In genomic region chr2:44200759-44201158, GRCh38 we compare ENCODE assay signal across 19 cellular contexts. TPM values are rescaled to one million over a fixed set of nuclear protein-coding genes. Genes with fewer than 3 reads are reported as not detected.
DNase-seq lines count a peak whose midpoint lies in the region; ATAC-seq and TF ChIP-seq lines count a peak whose summit lies in the region.
"Had no signal": no experiment of that assay in that cellular context is flagged by ENCODE, and none has a peak within 500 bp of the region (broad histone marks: within the 10 kb centered on the region; RNA-seq: fewer than 3 reads in every experiment).

No MANE protein-coding gene starts in this region.

- H3K4me2 ChIP-seq in SK-N-SH, result no peak overlapping the region

- CTCF ChIA-PET in SK-N-SH (lab: Yijun Ruan, JAX), result interaction anchor here (1.1 to 1.8 kb wide), 3 partner anchors 10 to 191 kb away, joined by 3 to 7 read pairs (median 3); no protein-coding TSS in a partner anchor
- CTCF ChIA-PET in A673 (lab: Charles Lee), result no interaction called here

- TF ChIP-seq EP300 in SK-N-SH (IDR thresholded peaks at IDR 0.05; ENCODE audit: borderline replicate concordance in 1 of 2, low read depth in 1 of 2, low read length in 1 of 2), result no peak

- peak overlapping the region in 1 of 2 experiments; percentile 18; a peak in 1 of 4 replicates for H3K27ac ChIP-seq in SK-N-SH (ENCODE audit: low read depth in 2 of 2, low read length in 1 of 2)
- H3K27ac ChIP-seq in A673 (ENCODE audit: low read depth, low read length, poor library complexity, severe bottlenecking), result no peak overlapping the region

- H3K4me3 ChIP-seq in SK-N-SH (ENCODE audit: low read depth in 2 of 2, low read length in 1 of 2), result no peak overlapping the region
- H3K4me3 ChIP-seq in A673 (ENCODE audit: low read depth, low read length, poor library complexity, severe bottlenecking), result no peak overlapping the region
- H3K4me3 ChIP-seq in MG63, result no peak overlapping the region
- H3K4me3 ChIP-seq in mucosa of descending colon, result no peak overlapping the region

- H3K79me2 ChIP-seq in SK-N-SH (ENCODE audit: insufficient read depth), result peaks cover 81% of the 10 kb centered on the region

- peaks cover 5% of the 10 kb centered on the region; the same call in 1 of the 2 replicates for H4K20me1 ChIP-seq in SK-N-SH (ENCODE audit: insufficient read depth)

- POLR2A ChIA-PET in SK-N-SH (lab: Yijun Ruan, JAX), result no interaction called here
- POLR2A ChIA-PET in A673 (lab: Charles Lee; ENCODE audit: low non-redundant PET), result no interaction called here

- intact Hi-C loops in A673 (cut with micrococcal nuclease; ENCODE audit: unreplicated experiment) (no loop called here), mucosa of descending colon (cut with DNase I, micrococcal nuclease) (no loop called here)

- peaks cover 17% of the 10 kb centered on the region for H3F3A ChIP-seq in SK-N-SH (replicated peaks; ENCODE audit: insufficient read depth)

- H3K9me3 ChIP-seq in SK-N-SH (no peaks in the 10 kb centered on the region), A673 (ENCODE audit: low read depth, low read length, poor library complexity, severe bottlenecking) (no peaks in the 10 kb centered on the region), MG63 (no peaks in the 10 kb centered on the region), mucosa of descending colon (no peaks in the 10 kb centered on the region)
- H3K9me3 ChIP-seq: BE2C, Caco-2 had no signal

- no peaks in the 10 kb centered on the region for H3K9me2 ChIP-seq in SK-N-SH

- TF ChIP-seq CTCF in SK-N-SH (IDR thresholded peaks at IDR 0.05) (no peak), A673 (conservative IDR thresholded peaks at IDR 0.05; ENCODE audit: low read depth, low read length) (no peak), mucosa of descending colon (IDR thresholded peaks at IDR 0.05) (no peak)

- no TSS peak for BruUV-seq in A673 (replicated peaks; lab: Mats Ljungman, UMichigan)

- DNase-seq in SK-N-SH, result peak; percentile 32
- peak; percentile 13 for DNase-seq in A673 (ENCODE audit: low spot score)
- peak; percentile 55 for DNase-seq in SK-N-DZ (ENCODE audit: low spot score)
- DNase-seq in NCI-H1417 (lab: John Stamatoyannopoulos, UW), result no peak
- no peak for DNase-seq in MG63
- no peak for DNase-seq in mucosa of descending colon
- DNase-seq: 8988T; ACHN; BE2C; C1 segment of cervical spinal cord; Caco-2; CD4-positive, CD25-positive, alpha-beta regulatory T cell; DMS153; DMS79; GDM1; GOT3; H7 had no signal

- H2AFZ ChIP-seq in SK-N-SH (ENCODE audit: low read depth), result no peak overlapping the region

- WGBS in SK-N-SH (ENCODE audit: low lambda C conversion rate), result 85% methylated on average over 5 of the region's 5 CpGs

- no peak overlapping the region for H3K9ac ChIP-seq in SK-N-SH

- H3K4me1 ChIP-seq in SK-N-SH (ENCODE audit: control insufficient read depth in 1 of 2, insufficient read depth in 2 of 2, low read depth in 1 of 2, low read length in 1 of 2) (peaks cover 4 to 14% of the 10 kb centered on the region in 2 experiments; a peak in 2 of 4 replicates), A673 (ENCODE audit: insufficient read depth, low read length, poor library complexity, severe bottlenecking) (peaks cover 7% of the 10 kb centered on the region), mucosa of descending colon (ENCODE audit: low read depth) (no peaks in the 10 kb centered on the region)
- H3K4me1 ChIP-seq: Caco-2 had no signal

- peaks cover 0 to 7% of the 10 kb centered on the region in 2 experiments for H3K36me3 ChIP-seq in SK-N-SH (replicated peaks in 1 of 2; ENCODE audit: control insufficient read depth in 1 of 2, insufficient read depth in 2 of 2, low read length in 1 of 2)
- peaks cover 3% of the 10 kb centered on the region for H3K36me3 ChIP-seq in A673 (ENCODE audit: insufficient read depth, low read length, poor library complexity, severe bottlenecking)
- H3K36me3 ChIP-seq in MG63, result 0 out of 2 replicates have a peak, but pooled peaks cover 3% of the 10 kb centered on the region
- peaks cover 8% of the 10 kb centered on the region for H3K36me3 ChIP-seq in mucosa of descending colon (ENCODE audit: low read depth)
- H3K36me3 ChIP-seq: BE2C had no signal

- no peak for TF ChIP-seq RAD21 in SK-N-SH (IDR thresholded peaks at IDR 0.05; ENCODE audit: low read length)

- no peak for ATAC-seq in SK-N-SH treated with all-trans-retinoic acid at 6 μM for 48 hours
- no peak for ATAC-seq in mucosa of descending colon
- ATAC-seq: HepG2 had no signal

- H3K27me3 ChIP-seq in SK-N-SH (ENCODE audit: insufficient read depth), result no peaks in the 10 kb centered on the region
- no peaks in the 10 kb centered on the region for H3K27me3 ChIP-seq in A673 (replicated peaks; ENCODE audit: insufficient read depth, low read depth, low read length, poor library complexity)
- H3K27me3 ChIP-seq in MG63, result no peaks in the 10 kb centered on the region
- H3K27me3 ChIP-seq: BE2C had no signal

TF ChIP-seq in SK-N-SH, 30 proteins besides CTCF, POLR2A, EP300 and RAD21:
- no peak for TF ChIP-seq SIN3A (IDR thresholded peaks at IDR 0.05; ENCODE audit: borderline replicate concordance, low read depth, low read length)
- TF ChIP-seq GATA2 (CRISPR knock-in tag; IDR thresholded peaks at IDR 0.05), result peak; percentile 51

TF ChIP-seq in SK-N-SH treated with all-trans-retinoic acid at 6 μM for 48 hours, 23 proteins besides CTCF, POLR2A, EP300 and RAD21:
- TF ChIP-seq ZNF70 (CRISPR knock-in tag; IDR thresholded peaks at IDR 0.05) (no peak), TOX (CRISPR knock-in tag; IDR thresholded peaks at IDR 0.05; ENCODE audit: borderline replicate concordance) (no peak), OSR1 (CRISPR knock-in tag; IDR thresholded peaks at IDR 0.05) (no peak), RARB (CRISPR knock-in tag; IDR thresholded peaks at IDR 0.05) (no peak), CSRNP3 (CRISPR knock-in tag; IDR thresholded peaks at IDR 0.05) (no peak), ZFP30 (CRISPR knock-in tag; IDR thresholded peaks at IDR 0.05) (no peak), ZFP3 (CRISPR knock-in tag; IDR thresholded peaks at IDR 0.05) (no peak), CSDC2 (CRISPR knock-in tag; IDR thresholded peaks at IDR 0.05) (no peak)

RNA-seq across cellular contexts. Expression of gene PPM1B, which starts 32.1 kb away (rescaled TPM):
- polyA plus RNA-seq in SK-N-SH (2012; rRNA removed), result 16.2 and 17.3 TPM in 2 replicates
- 22.0 and 24.3 TPM in 2 replicates for polyA plus RNA-seq in SK-N-SH (2012; cell fraction: cytosol; rRNA removed)
- 7.8 and 14.2 TPM in 2 replicates for polyA plus RNA-seq in SK-N-SH (2012; cell fraction: nucleus; rRNA removed)
- total RNA-seq in A673 (2021) (43.5 and 43.7 TPM in 2 replicates), mucosa of descending colon (10 to 100 TPM; 59.8 to 75.4 (median 65.2) TPM)
- 26.7 and 29.7 TPM in 2 replicates for polyA plus RNA-seq in SK-N-DZ (2014; cell fraction: cytosol; rRNA removed)
- 19.2 and 21.8 TPM in 2 replicates for polyA plus RNA-seq in SK-N-DZ (2014; cell fraction: nucleus; rRNA removed)
- 16.6 and 29.5 TPM in 2 replicates for total RNA-seq in MG63 (2014; rRNA removed; shearing (Covaris generic); ENCODE audit: low replicate concordance)

Comparison
In these comparisons a context has a peak if more than half of its experiments do, and no peak if none do; other contexts are left out.
1. DNase-seq: peak in SK-N-SH (single experiment), A673 (single experiment) and SK-N-DZ (single experiment); none in NCI-H1417 (0 of 3), MG63 (single experiment) and mucosa of descending colon (0 of 3).